Comparison of ENCODE assay signal across 1 cellular context in the genomic region with DNA sequence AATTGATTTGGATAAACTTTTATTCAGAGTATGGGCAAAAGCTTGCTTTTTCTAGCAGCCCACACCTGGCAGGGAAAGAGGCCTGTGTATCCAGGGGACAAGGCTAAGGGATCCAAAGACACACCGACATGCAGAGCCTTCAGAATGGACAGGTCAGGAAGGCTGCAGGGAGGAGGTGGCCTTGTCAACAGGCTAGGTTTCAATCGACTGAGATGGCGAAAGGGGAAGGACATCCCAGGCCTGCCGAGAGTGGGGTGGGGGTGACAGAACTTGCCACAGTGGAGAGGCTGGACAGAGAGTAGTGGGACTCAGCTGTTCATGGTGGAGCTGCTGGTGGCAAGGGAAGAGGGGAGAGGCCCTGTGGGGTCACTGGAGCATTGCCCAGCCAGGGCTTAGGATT.
TF ChIP-seq lines count a peak whose summit lies in the region.

No MANE protein-coding gene starts in this region.

TF ChIP-seq in IMR-90, 13 proteins besides CTCF, POLR2A, EP300 and RAD21:
- TF ChIP-seq CEBPB (IDR thresholded peaks at IDR 0.05; ENCODE audit: low read depth, low read length), result no peak
- TF ChIP-seq, protein P1, sequence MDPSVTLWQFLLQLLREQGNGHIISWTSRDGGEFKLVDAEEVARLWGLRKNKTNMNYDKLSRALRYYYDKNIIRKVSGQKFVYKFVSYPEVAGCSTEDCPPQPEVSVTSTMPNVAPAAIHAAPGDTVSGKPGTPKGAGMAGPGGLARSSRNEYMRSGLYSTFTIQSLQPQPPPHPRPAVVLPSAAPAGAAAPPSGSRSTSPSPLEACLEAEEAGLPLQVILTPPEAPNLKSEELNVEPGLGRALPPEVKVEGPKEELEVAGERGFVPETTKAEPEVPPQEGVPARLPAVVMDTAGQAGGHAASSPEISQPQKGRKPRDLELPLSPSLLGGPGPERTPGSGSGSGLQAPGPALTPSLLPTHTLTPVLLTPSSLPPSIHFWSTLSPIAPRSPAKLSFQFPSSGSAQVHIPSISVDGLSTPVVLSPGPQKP (IDR thresholded peaks at IDR 0.05; ENCODE audit: borderline replicate concordance, low read depth, low read length), result no peak
- TF ChIP-seq SMC3 (IDR thresholded peaks at IDR 0.05; ENCODE audit: low read depth, low read length), result no peak
- no peak for TF ChIP-seq FOS (IDR thresholded peaks at IDR 0.05; ENCODE audit: low read depth, low read length)
- TF ChIP-seq CHD1 (IDR thresholded peaks at IDR 0.05; ENCODE audit: low read depth, low read length), result no peak
- TF ChIP-seq MAZ (IDR thresholded peaks at IDR 0.05; ENCODE audit: borderline replicate concordance, low read depth, low read length), result no peak
- TF ChIP-seq RCOR1 (IDR thresholded peaks at IDR 0.05; ENCODE audit: insufficient replicate concordance, low read length), result no peak
- TF ChIP-seq MXI1 (IDR thresholded peaks at IDR 0.05; ENCODE audit: borderline replicate concordance, low read depth, low read length), result no peak
- TF ChIP-seq MAFK (IDR thresholded peaks at IDR 0.05; ENCODE audit: low read depth, low read length), result no peak
- TF ChIP-seq RFX5 (IDR thresholded peaks at IDR 0.05; ENCODE audit: low read depth, low read length), result no peak
- no peak for TF ChIP-seq NFE2L2 (IDR thresholded peaks at IDR 0.05; ENCODE audit: low read depth, low read length)
- TF ChIP-seq, protein P2, sequence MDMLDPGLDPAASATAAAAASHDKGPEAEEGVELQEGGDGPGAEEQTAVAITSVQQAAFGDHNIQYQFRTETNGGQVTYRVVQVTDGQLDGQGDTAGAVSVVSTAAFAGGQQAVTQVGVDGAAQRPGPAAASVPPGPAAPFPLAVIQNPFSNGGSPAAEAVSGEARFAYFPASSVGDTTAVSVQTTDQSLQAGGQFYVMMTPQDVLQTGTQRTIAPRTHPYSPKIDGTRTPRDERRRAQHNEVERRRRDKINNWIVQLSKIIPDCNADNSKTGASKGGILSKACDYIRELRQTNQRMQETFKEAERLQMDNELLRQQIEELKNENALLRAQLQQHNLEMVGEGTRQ (IDR thresholded peaks at IDR 0.05; ENCODE audit: low read depth, low read length), result no peak
- no peak for TF ChIP-seq BHLHE40 (IDR thresholded peaks at IDR 0.05; ENCODE audit: low read depth, low read length)
